Comparison of ENCODE assay signal across 8 cellular contexts in the genomic region with DNA sequence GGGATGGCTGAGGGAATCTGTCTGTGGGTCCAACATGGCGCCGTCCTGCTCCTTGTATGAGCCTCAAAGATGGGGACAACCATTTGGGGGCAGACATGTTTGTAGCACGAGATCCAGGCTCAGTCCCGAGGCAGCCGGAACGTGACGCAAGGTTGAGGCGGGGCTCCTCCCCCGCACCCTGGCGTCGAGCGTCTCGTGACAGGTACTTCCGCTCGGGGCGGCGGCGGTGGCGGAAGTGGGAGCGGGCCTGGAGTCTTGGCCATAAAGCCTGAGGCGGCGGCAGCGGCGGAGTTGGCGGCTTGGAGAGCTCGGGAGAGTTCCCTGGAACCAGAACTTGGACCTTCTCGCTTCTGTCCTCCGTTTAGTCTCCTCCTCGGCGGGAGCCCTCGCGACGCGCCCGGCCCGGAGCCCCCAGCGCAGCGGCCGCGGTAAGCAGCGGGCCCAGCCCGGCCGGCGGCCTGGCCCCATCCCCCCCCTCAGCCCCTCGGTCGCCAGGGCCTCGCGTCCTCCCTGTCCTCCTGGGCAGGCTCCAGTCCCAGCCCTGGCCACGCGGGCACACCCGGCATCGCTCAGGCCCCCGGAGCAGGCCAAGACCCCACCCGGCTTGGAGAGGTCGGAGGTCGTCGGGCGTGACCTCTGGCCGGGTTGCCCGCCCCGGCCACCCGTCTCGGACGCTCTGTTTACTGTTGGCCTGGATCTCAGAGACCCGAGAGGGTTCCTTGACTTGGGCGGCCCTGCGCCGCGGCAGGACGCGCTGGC. TPM values are rescaled to one million over a fixed set of nuclear protein-coding genes. Genes with fewer than 3 reads are reported as not detected.
DNase-seq lines count a peak whose midpoint lies in the region; ATAC-seq and TF ChIP-seq lines count a peak whose summit lies in the region.

A gene (plus strand): TSS at position 252 of the 759 bp plus-strand sequence. CDS start 69,185 bp downstream, outside the sequence.

- peak within 1 kb of the TSS; percentile 98 for H3K27ac ChIP-seq in colonic mucosa
- H3K27ac ChIP-seq in layer of hippocampus (ENCODE audit: low read depth, low read length): peak within 1 kb of the TSS; percentile 92

- H3K4me3 ChIP-seq in BE2C (ENCODE audit: low read depth, low read length) (peak within 1 kb of the TSS; percentile 97), colonic mucosa (peak within 1 kb of the TSS; percentile 98)

- intact Hi-C loops in colonic mucosa (cut with DNase I): no loop called here

- H3K4me1 ChIP-seq in BE2C: peaks cover 4% of the 10 kb centered on the region
- H3K4me1 ChIP-seq in colonic mucosa: peaks cover 14% of the 10 kb centered on the region

- TF ChIP-seq CTCF in BE2C (IDR thresholded peaks at IDR 0.05; ENCODE audit: low read depth, low read length) (no peak), colonic mucosa (IDR thresholded peaks at IDR 0.05) (no peak)

- H3K9me3 ChIP-seq in BE2C: no peaks in the 10 kb centered on the region
- no peaks in the 10 kb centered on the region for H3K9me3 ChIP-seq in colonic mucosa

- peak; percentile 99 for DNase-seq in BE2C
- peak; percentile 94 for DNase-seq in GM19240 (ENCODE audit: insufficient read length, low spot score)
- DNase-seq in NCI-H526 (lab: John Stamatoyannopoulos, UW): peak; percentile 96 to 99
- DNase-seq in activated CD4-positive, alpha-beta T cell treated with anti-CD3 and anti-CD28 coated beads for 48 hours: peak; percentile 98
- peak; percentile 98 for DNase-seq in colonic mucosa
- peak; percentile 93 to 94 for DNase-seq in stimulated activated CD4-positive, alpha-beta T cell treated with anti-CD3 and anti-CD28 coated beads, Interleukin-1b, Interleukin-23, amount 100 ng/mL, for 4 hours (ENCODE audit: low read depth in 2 of 2)

- H3K36me3 ChIP-seq in BE2C (peaks cover 5% of the 10 kb centered on the region), colonic mucosa (no peaks in the 10 kb centered on the region)

- H3K27me3 ChIP-seq in BE2C (no peaks in the 10 kb centered on the region), colonic mucosa (no peaks in the 10 kb centered on the region), layer of hippocampus (ENCODE audit: control insufficient read depth, insufficient read depth, low read length) (no peaks in the 10 kb centered on the region)

- peak; percentile 96 for ATAC-seq in HG03460 (IDR thresholded peaks at IDR 0.05; ENCODE audit: unreplicated experiment)

- peak within 1 kb of the TSS; percentile 92 to 100 for H3K9ac ChIP-seq in colonic mucosa (ENCODE audit: low read depth in 2 of 2, low read length in 2 of 2)

RNA-seq across cellular contexts. Expression of the gene that starts here (rescaled TPM):
- polyA plus RNA-seq in BE2C (2012; ENCODE audit: insufficient read depth, insufficient read length, low read depth): 342 TPM
- total RNA-seq in colonic mucosa: 100 to 1,000 TPM; 221 to 272 TPM

Comparison
In these comparisons a context has a peak if more than half of its experiments do, and no peak if none do; other contexts are left out.
1. Peak in every context shown above with its lines: DNase-seq, ATAC-seq, H3K4me3 ChIP-seq and H3K27ac ChIP-seq.